1 cellular context compared by ENCODE assay signal in the genomic region with DNA sequence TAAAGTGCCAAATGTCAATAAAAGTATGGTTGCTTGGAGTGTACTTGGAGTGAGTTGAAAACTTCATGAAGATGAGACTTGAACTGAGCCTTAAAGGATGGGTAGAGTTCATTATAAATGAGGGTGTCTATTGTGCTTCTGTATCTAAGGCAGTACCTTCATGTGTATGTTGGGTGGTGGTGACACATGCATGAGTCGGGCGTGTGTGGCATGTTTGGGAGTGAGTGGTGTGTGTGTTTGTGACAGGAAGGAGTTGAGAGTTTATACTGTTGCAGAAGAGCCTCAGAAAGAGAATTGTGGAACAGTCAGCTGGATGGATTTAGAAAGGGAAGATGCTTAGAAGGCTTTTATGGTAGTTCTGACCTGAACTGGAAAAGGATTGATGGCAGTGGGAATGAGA.
TF ChIP-seq lines count a peak whose summit lies in the region.

No MANE protein-coding gene starts in this region.

TF ChIP-seq in K562, 482 proteins besides CTCF, POLR2A, EP300 and RAD21:
- TF ChIP-seq NCOA2 (IDR thresholded peaks at IDR 0.05; ENCODE audit: partially characterized antibody in 2 of 2) (no peak), PURB (CRISPR knock-in tag; IDR thresholded peaks at IDR 0.05; ENCODE audit: low read depth) (no peak), NFXL1 (CRISPR knock-in tag; IDR thresholded peaks at IDR 0.05) (no peak), NCOA4 (IDR thresholded peaks at IDR 0.05; ENCODE audit: partially characterized antibody) (no peak)
